In genomic region chr16:28876973-28877641, GRCh38 we compare ENCODE assay signal across 18 cellular contexts. TPM values are rescaled to one million over a fixed set of nuclear protein-coding genes. Genes with fewer than 3 reads are reported as not detected.
DNase-seq lines count a peak whose midpoint lies in the region; ATAC-seq and TF ChIP-seq lines count a peak whose summit lies in the region.
"Had no signal": no experiment of that assay in that cellular context is flagged by ENCODE, and none has a peak within 500 bp of the region (broad histone marks: within the 10 kb centered on the region; RNA-seq: fewer than 3 reads in every experiment).

No MANE protein-coding gene starts in this region.

- H3K27ac Mint-ChIP-seq in activated T-cell treated with anti-CD3 and anti-CD28 coated beads, Interleukin-2, amount 50 U/mL, for 24 hours = peak overlapping the region; percentile 47
- H3K27ac Mint-ChIP-seq in activated T-cell treated with anti-CD3 and anti-CD28 coated beads, Interleukin-2, amount 50 U/mL, for 72 hours = no peak overlapping the region
- H3K27ac Mint-ChIP-seq in endodermal cell = no peak overlapping the region
- H3K27ac Mint-ChIP-seq: activated T-helper 17 cell treated with anti-CD3 and anti-CD28 coated beads, Interleukin-2, amount 50 U/mL, for 72 hours; T-helper 17 cell had no signal

- H3K4me1 ChIP-seq in NT2/D1 (ENCODE audit: insufficient read depth, insufficient read length) = peaks cover 41% of the 10 kb centered on the region
- peaks cover 3% of the 10 kb centered on the region for H3K4me1 ChIP-seq in endodermal cell (ENCODE audit: control insufficient read depth, insufficient read depth, low read length)
- peaks cover 43 to 68% (median 66%) of the 10 kb centered on the region in 3 donors for H3K4me1 ChIP-seq in skeletal muscle tissue (ENCODE audit: control insufficient read depth in 3 of 3, insufficient read depth in 3 of 3, low read length in 3 of 3)

- no peak for ATAC-seq in activated T-cell treated with anti-CD3 and anti-CD28 coated beads, Interleukin-2, amount 50 U/mL, for 72 hours (replicated peaks in 1 of 2)
- ATAC-seq in GM18502 (IDR thresholded peaks at IDR 0.05; ENCODE audit: poor library complexity, unreplicated experiment) = no peak
- ATAC-seq in HG03457 (IDR thresholded peaks at IDR 0.05; ENCODE audit: unreplicated experiment) = no peak
- ATAC-seq: activated T-helper 17 cell treated with anti-CD3 and anti-CD28 coated beads, Interleukin-2, amount 50 U/mL, for 72 hours; T-helper 17 cell had no signal

- H3K9ac ChIP-seq in NT2/D1 (ENCODE audit: insufficient read length, low read depth) = peak overlapping the region; percentile 66
- H3K9ac ChIP-seq in endodermal cell (ENCODE audit: extremely low read depth, low read length, poor library complexity, severe bottlenecking) = no peak overlapping the region
- peak overlapping the region; percentile 83 to 89 (median 88) for H3K9ac ChIP-seq in skeletal muscle tissue (ENCODE audit: low read depth in 1 of 3, low read length in 3 of 3)

- H3K27me3 ChIP-seq in NT2/D1 (ENCODE audit: insufficient read depth, insufficient read length) (peaks cover 9% of the 10 kb centered on the region), endodermal cell (ENCODE audit: control insufficient read depth, insufficient read depth, low read length, poor library complexity, severe bottlenecking) (peaks cover 13% of the 10 kb centered on the region), skeletal muscle tissue (ENCODE audit: control insufficient read depth in 3 of 3, insufficient read depth in 3 of 3, low read length in 3 of 3) (peaks cover under 1 to 5% (median 3%) of the 10 kb centered on the region in 3 donors)
- H3K27me3 ChIP-seq: colonic mucosa had no signal

- DNase-seq in activated T-cell treated with anti-CD3 and anti-CD28 coated beads, Interleukin-2, amount 50 U/mL, for 24 hours = no peak
- DNase-seq in activated T-cell treated with anti-CD3 and anti-CD28 coated beads, Interleukin-2, amount 50 U/mL, for 72 hours = no peak
- DNase-seq in NT2/D1 (ENCODE audit: low read depth, low spot score) (no peak), endodermal cell (no peak), SK-N-DZ (ENCODE audit: low spot score) (no peak)
- DNase-seq: activated CD4-positive, alpha-beta T cell treated with anti-CD3 and anti-CD28 coated beads for 48 hours; colonic mucosa; COR-L47; erythroblast; NCI-H1694; NCI-H524; T-helper 17 cell; tibial artery had no signal

- peak; percentile 13 for TF ChIP-seq CTCF in endodermal cell (conservative IDR thresholded peaks at IDR 0.05)

- H3K4me3 ChIP-seq in NT2/D1 (ENCODE audit: insufficient read length, low read depth) = no peak overlapping the region
- no peak overlapping the region for H3K4me3 ChIP-seq in endodermal cell (ENCODE audit: low read length)
- H3K4me3 ChIP-seq in skeletal muscle tissue (ENCODE audit: low read length in 3 of 3) = peak overlapping the region; percentile 20 to 67 (median 56)
- H3K4me3 ChIP-seq: colonic mucosa, tibial artery had no signal

- peaks cover 33% of the 10 kb centered on the region for H3K36me3 Mint-ChIP-seq in activated T-cell treated with anti-CD3 and anti-CD28 coated beads, Interleukin-2, amount 50 U/mL, for 24 hours (ENCODE audit: low read depth)
- H3K36me3 Mint-ChIP-seq in activated T-cell treated with anti-CD3 and anti-CD28 coated beads, Interleukin-2, amount 50 U/mL, for 72 hours (ENCODE audit: insufficient read depth in 2 of 2) = peaks cover 3 to 5% of the 10 kb centered on the region in 2 donors
- H3K36me3 Mint-ChIP-seq in endodermal cell (ENCODE audit: low read depth) = peaks cover 19% of the 10 kb centered on the region

- peaks cover 10% of the 10 kb centered on the region for H3K27me3 Mint-ChIP-seq in activated T-cell treated with anti-CD3 and anti-CD28 coated beads, Interleukin-2, amount 50 U/mL, for 24 hours
- H3K27me3 Mint-ChIP-seq in activated T-cell treated with anti-CD3 and anti-CD28 coated beads, Interleukin-2, amount 50 U/mL, for 72 hours (ENCODE audit: low read depth) = peaks cover 11% of the 10 kb centered on the region
- H3K27me3 Mint-ChIP-seq in endodermal cell (ENCODE audit: insufficient read depth) = peaks cover 18% of the 10 kb centered on the region

- H3K36me3 ChIP-seq in NT2/D1 (ENCODE audit: insufficient read depth, insufficient read length, low read length) (peaks cover 42% of the 10 kb centered on the region), endodermal cell (ENCODE audit: control insufficient read depth, insufficient read depth, low read length) (peaks cover 12% of the 10 kb centered on the region), skeletal muscle tissue (ENCODE audit: control insufficient read depth in 3 of 3, insufficient read depth in 3 of 3, low read length in 3 of 3) (peaks cover 20 to 27% (median 25%) of the 10 kb centered on the region in 3 donors)
- H3K36me3 ChIP-seq: colonic mucosa had no signal

- H3K27ac ChIP-seq in endodermal cell (ENCODE audit: low read depth, low read length) (peak overlapping the region; percentile 38), skeletal muscle tissue (ENCODE audit: low read depth, low read length) (peak overlapping the region; percentile 96)
- H3K27ac ChIP-seq: colonic mucosa, tibial artery had no signal

- H3K4me3 Mint-ChIP-seq in activated T-cell treated with anti-CD3 and anti-CD28 coated beads, Interleukin-2, amount 50 U/mL, for 24 hours = no peak overlapping the region
- no peak overlapping the region for H3K4me3 Mint-ChIP-seq in activated T-cell treated with anti-CD3 and anti-CD28 coated beads, Interleukin-2, amount 50 U/mL, for 72 hours
- no peak overlapping the region for H3K4me3 Mint-ChIP-seq in endodermal cell
- H3K4me3 Mint-ChIP-seq: activated T-helper 17 cell treated with anti-CD3 and anti-CD28 coated beads, Interleukin-2, amount 50 U/mL, for 72 hours had no signal

- H3K9me3 Mint-ChIP-seq in activated T-cell treated with anti-CD3 and anti-CD28 coated beads, Interleukin-2, amount 50 U/mL, for 24 hours = no peaks in the 10 kb centered on the region
- no peaks in the 10 kb centered on the region for H3K9me3 Mint-ChIP-seq in activated T-cell treated with anti-CD3 and anti-CD28 coated beads, Interleukin-2, amount 50 U/mL, for 72 hours
- H3K9me3 Mint-ChIP-seq in endodermal cell = no peaks in the 10 kb centered on the region
- H3K9me3 Mint-ChIP-seq: activated T-helper 17 cell treated with anti-CD3 and anti-CD28 coated beads, Interleukin-2, amount 50 U/mL, for 72 hours had no signal

- H3K9me3 ChIP-seq in NT2/D1 (ENCODE audit: insufficient read depth, low read length) = no peaks in the 10 kb centered on the region
- no peaks in the 10 kb centered on the region for H3K9me3 ChIP-seq in endodermal cell (ENCODE audit: control insufficient read depth, low read length)
- H3K9me3 ChIP-seq in skeletal muscle tissue (ENCODE audit: control insufficient read depth in 3 of 3, low read length in 3 of 3) = no peaks in the 10 kb centered on the region
- H3K9me3 ChIP-seq: colonic mucosa, tibial artery had no signal

- peaks cover 24% of the 10 kb centered on the region for H3K4me1 Mint-ChIP-seq in activated T-cell treated with anti-CD3 and anti-CD28 coated beads, Interleukin-2, amount 50 U/mL, for 24 hours (ENCODE audit: low read depth)
- peaks cover 29% of the 10 kb centered on the region for H3K4me1 Mint-ChIP-seq in activated T-cell treated with anti-CD3 and anti-CD28 coated beads, Interleukin-2, amount 50 U/mL, for 72 hours (ENCODE audit: low read depth)
- H3K4me1 Mint-ChIP-seq in endodermal cell = peaks cover 10% of the 10 kb centered on the region
- H3K4me1 Mint-ChIP-seq: activated T-helper 17 cell treated with anti-CD3 and anti-CD28 coated beads, Interleukin-2, amount 50 U/mL, for 72 hours had no signal

- 68 to 72% methylated on average over 7 to 12 of the region's 12 CpGs for WGBS in endodermal cell (ENCODE audit: insufficient coverage in 1 of 2, insufficient read length in 1 of 2), 2 experiments

RNA-seq across cellular contexts. Expression of gene ATP2A1, which starts 1.2 kb away (rescaled TPM):
- 1 to 10 TPM; 6.1 to 8.4 TPM for total RNA-seq in activated T-cell treated with anti-CD3 and anti-CD28 coated beads, Interleukin-2, amount 50 U/mL, for 72 hours
- 1 to 10 TPM; 4.7 to 7.7 TPM for total RNA-seq in endodermal cell
- 2.2 TPM for polyA plus RNA-seq in endodermal cell (2013, experiment 1 of 2)
- polyA plus RNA-seq in endodermal cell (2013, experiment 2 of 2) = 3.7 TPM
- total RNA-seq in skeletal muscle tissue = 502 TPM
- polyA plus RNA-seq in SK-N-DZ (2014; cell fraction: cytosol; rRNA removed) = 0.36 and 2.9 TPM in 2 replicates
- 2.8 and 5.4 TPM in 2 replicates for polyA plus RNA-seq in SK-N-DZ (2014; cell fraction: nucleus; rRNA removed)
- total RNA-seq: RPMI7951 had no signal

RNA-seq across cellular contexts. Expression of gene SH2B1, which starts 13.5 kb away (rescaled TPM):
- 10 to 100 TPM; 46.7 to 48.1 TPM for total RNA-seq in activated T-cell treated with anti-CD3 and anti-CD28 coated beads, Interleukin-2, amount 50 U/mL, for 72 hours
- total RNA-seq in endodermal cell (10 to 100 TPM; 56.5 to 63.4 TPM), skeletal muscle tissue (6.8 TPM)
- 42.6 TPM for polyA plus RNA-seq in endodermal cell (2013, experiment 1 of 2)
- polyA plus RNA-seq in endodermal cell (2013, experiment 2 of 2) = 33.7 TPM
- 33.3 and 40.4 TPM in 2 replicates for polyA plus RNA-seq in SK-N-DZ (2014; cell fraction: cytosol; rRNA removed)
- 79.8 and 99.7 TPM in 2 replicates for polyA plus RNA-seq in SK-N-DZ (2014; cell fraction: nucleus; rRNA removed)

RNA-seq across cellular contexts. Expression of gene TUFM, which starts 31.0 kb away (rescaled TPM):
- 100 to 1,000 TPM; 172 to 220 TPM for total RNA-seq in activated T-cell treated with anti-CD3 and anti-CD28 coated beads, Interleukin-2, amount 50 U/mL, for 72 hours
- total RNA-seq in endodermal cell (100 to 1,000 TPM; 158 to 165 TPM), skeletal muscle tissue (67.8 TPM)
- polyA plus RNA-seq in endodermal cell (2013, experiment 1 of 2) = 116 TPM
- 105 TPM for polyA plus RNA-seq in endodermal cell (2013, experiment 2 of 2)
- polyA plus RNA-seq in SK-N-DZ (2014; cell fraction: cytosol; rRNA removed) = 285 and 312 TPM in 2 replicates
- 518 and 753 TPM in 2 replicates for polyA plus RNA-seq in SK-N-DZ (2014; cell fraction: nucleus; rRNA removed)

RNA-seq across cellular contexts. Expression of gene RABEP2, which starts 47.9 kb away (rescaled TPM):
- 10 to 100 TPM; 10.8 to 14.1 TPM for total RNA-seq in activated T-cell treated with anti-CD3 and anti-CD28 coated beads, Interleukin-2, amount 50 U/mL, for 72 hours
- 10 to 100 TPM; 16.1 to 19.2 TPM for total RNA-seq in endodermal cell
- polyA plus RNA-seq in endodermal cell (2013, experiment 1 of 2) = 7.8 TPM
- 6.0 TPM for polyA plus RNA-seq in endodermal cell (2013, experiment 2 of 2)
- 11.0 TPM for total RNA-seq in skeletal muscle tissue
- 16.8 and 40.0 TPM in 2 replicates for polyA plus RNA-seq in SK-N-DZ (2014; cell fraction: cytosol; rRNA removed)
- polyA plus RNA-seq in SK-N-DZ (2014; cell fraction: nucleus; rRNA removed) = 18.0 and 25.7 TPM in 2 replicates

RNA-seq across cellular contexts. Expression of gene ATXN2L, which starts 54.3 kb away (rescaled TPM):
- 100 to 1,000 TPM; 456 to 594 TPM for total RNA-seq in activated T-cell treated with anti-CD3 and anti-CD28 coated beads, Interleukin-2, amount 50 U/mL, for 72 hours
- total RNA-seq in endodermal cell (100 to 1,000 TPM; 242 to 264 TPM), skeletal muscle tissue (9.9 TPM)
- polyA plus RNA-seq in endodermal cell (2013, experiment 1 of 2) = 249 TPM
- 202 TPM for polyA plus RNA-seq in endodermal cell (2013, experiment 2 of 2)
- polyA plus RNA-seq in SK-N-DZ (2014; cell fraction: cytosol; rRNA removed) = 46.8 and 47.0 TPM in 2 replicates
- polyA plus RNA-seq in SK-N-DZ (2014; cell fraction: nucleus; rRNA removed) = 124 and 220 TPM in 2 replicates

Comparison
In these comparisons a context has a peak if more than half of its experiments do, and no peak if none do; other contexts are left out.
1. H3K4me3 ChIP-seq: peak in skeletal muscle tissue (3 of 3); none in NT2/D1 (single experiment) and endodermal cell (single experiment).
2. RNA of gene ATP2A1, which starts 1.2 kb away (total RNA-seq): 502 TPM in skeletal muscle tissue (single experiment); 6.1 to 8.4 TPM in activated T-cell treated with anti-CD3 and anti-CD28 coated beads, Interleukin-2, amount 50 U/mL, for 72 hours and 4.7 to 7.7 TPM in endodermal cell; every median in the first group is over 10 times any median in the second.